8 cellular contexts compared by ENCODE assay signal in genomic region chr7:32942783-32943653, GRCh38. TPM values are rescaled to one million over a fixed set of nuclear protein-coding genes. Genes with fewer than 3 reads are reported as not detected.
A peak's percentile ranks its signal among the peaks of the same experiment; 100 is the strongest.
DNase-seq lines count a peak whose midpoint lies in the region; ATAC-seq and TF ChIP-seq lines count a peak whose summit lies in the region.

No MANE protein-coding gene starts in this region.

- H3K36me3 ChIP-seq in PC-9 (ENCODE audit: low read depth) = no peaks in the 10 kb centered on the region; the same call in 1 of the 2 replicates

- H3K4me1 Mint-ChIP-seq in naive B cell = peaks cover 19 to 30% (median 23%) of the 10 kb centered on the region in 3 donors
- peaks cover 13 to 33% of the 10 kb centered on the region in 2 donors for H3K4me1 Mint-ChIP-seq in stimulated activated naive B cell treated with anti-CD40 and anti-IgM and Interleukin-4, amounts not matched to agents 10 μg/mL and 1 μg/mL and 100 μg/mL, for 72 hours

- peaks cover 7% of the 10 kb centered on the region for H3K9me3 ChIP-seq in PC-9 (ENCODE audit: insufficient read depth, low read depth)

- peak overlapping the region; percentile 88 for H3K4me2 ChIP-seq in PC-9

- H3K27me3 Mint-ChIP-seq in naive B cell = peaks cover 0 to 4% (median 0%) of the 10 kb centered on the region in 3 donors
- peaks cover 0 to 4% of the 10 kb centered on the region in 2 donors for H3K27me3 Mint-ChIP-seq in stimulated activated naive B cell treated with anti-CD40 and anti-IgM and Interleukin-4, amounts not matched to agents 10 μg/mL and 1 μg/mL and 100 μg/mL, for 72 hours

- BruUV-seq in PC-9 (replicated peaks; lab: Mats Ljungman, UMichigan) = no TSS peak

- peak overlapping the region; percentile 74 to 100 (median 98) for H3K4me3 Mint-ChIP-seq in naive B cell
- peak overlapping the region; percentile 95 to 99 for H3K4me3 Mint-ChIP-seq in stimulated activated naive B cell treated with anti-CD40 and anti-IgM and Interleukin-4, amounts not matched to agents 10 μg/mL and 1 μg/mL and 100 μg/mL, for 72 hours

- H3K27ac Mint-ChIP-seq in naive B cell = peak overlapping the region in 2 of 6 donors; percentile 21 to 78
- peak overlapping the region; percentile 47 for H3K27ac Mint-ChIP-seq in stimulated activated naive B cell treated with anti-CD40 and anti-IgM and Interleukin-4, amounts not matched to agents 10 μg/mL and 1 μg/mL and 100 μg/mL, for 72 hours

- peak; percentile 86 for ATAC-seq in GM21390 (IDR thresholded peaks at IDR 0.05; ENCODE audit: unreplicated experiment)
- ATAC-seq in naive B cell (ENCODE audit: low read depth in 2 of 2) = peak; percentile 77 to 80
- ATAC-seq in stimulated activated naive B cell treated with anti-CD40 and anti-IgM and Interleukin-4, amounts not matched to agents 10 μg/mL and 1 μg/mL and 100 μg/mL, for 72 hours (replicated peaks) = peak; percentile 87 to 90

- peaks cover under 1 to 15% (median 9%) of the 10 kb centered on the region in 7 donors for H3K9me3 Mint-ChIP-seq in naive B cell
- H3K9me3 Mint-ChIP-seq in stimulated activated naive B cell treated with anti-CD40 and anti-IgM and Interleukin-4, amounts not matched to agents 10 μg/mL and 1 μg/mL and 100 μg/mL, for 72 hours = peaks cover under 1 to 4% of the 10 kb centered on the region in 2 donors

- H3K9me2 ChIP-seq in PC-9 (ENCODE audit: insufficient read depth) = no peaks in the 10 kb centered on the region

- no peaks in the 10 kb centered on the region for H3K27me3 ChIP-seq in PC-9 (ENCODE audit: insufficient read depth, low read depth)

- peaks cover 29% of the 10 kb centered on the region for H3K79me2 ChIP-seq in PC-9 (ENCODE audit: low read depth)

- POLR2A ChIA-PET in PC-9 (lab: Charles Lee; ENCODE audit: unreplicated experiment) = interaction anchor here (1.0 kb wide), 1 partner anchor 14 kb away, joined by 9 read pairs; the partner anchor contains the start of gene FKBP9

- intact Hi-C loops in PC-9 (cut with micrococcal nuclease; ENCODE audit: unreplicated experiment) = loop anchor here (1.0 to 10.0 kb wide), 7 partner anchors 14 to 448 kb away; partner anchors contain the start of genes AVL9, FKBP9, LSM5 and NT5C3A

- H3K36me3 Mint-ChIP-seq in naive B cell = peaks cover 0 to 4% of the 10 kb centered on the region in 2 donors
- peaks cover 7 to 12% of the 10 kb centered on the region in 2 donors for H3K36me3 Mint-ChIP-seq in stimulated activated naive B cell treated with anti-CD40 and anti-IgM and Interleukin-4, amounts not matched to agents 10 μg/mL and 1 μg/mL and 100 μg/mL, for 72 hours

- peaks cover 10% of the 10 kb centered on the region for H3K4me1 ChIP-seq in PC-9 (replicated peaks; ENCODE audit: insufficient read depth)

- peak overlapping the region; percentile 78 for H3K4me3 ChIP-seq in PC-9

- CTCF ChIA-PET in PC-9 (lab: Charles Lee) = interaction anchor here (0.5 to 1.4 kb wide), 4 partner anchors 24 to 107 kb away, joined by 4 to 6 read pairs (median 4); no protein-coding TSS in a partner anchor

- peaks cover 5% of the 10 kb centered on the region; the same call in 1 of the 2 replicates for H4K20me1 ChIP-seq in PC-9 (ENCODE audit: insufficient read depth)

- TF ChIP-seq CTCF in PC-9 (conservative IDR thresholded peaks at IDR 0.05) = peak; percentile 52; the same call in 1 of the 2 replicates

- peak overlapping the region; percentile 96 for H2AFZ ChIP-seq in PC-9

- DNase-seq in DMS 273 treated with DMSO at 0.1 percent for 48 hours (lab: John Stamatoyannopoulos, UW) (peak; percentile 53), HT1080 (ENCODE audit: low read depth) (peak; percentile 75), PC-9 (peak; percentile 71 to 87), activated T-helper 1 cell treated with Interleukin-2 at 50 U/mL for 16 hours (ENCODE audit: low read depth) (peak; percentile 56), fibroblast of gingiva (ENCODE audit: low read depth) (peak; percentile 71), naive B cell (peak; percentile 67)
- peak; percentile 60 for DNase-seq in stimulated activated naive B cell treated with anti-CD40 and anti-IgM and Interleukin-4, amounts not matched to agents 10 μg/mL and 1 μg/mL and 100 μg/mL, for 72 hours

- peaks cover 22% of the 10 kb centered on the region for H3F3A ChIP-seq in PC-9 (ENCODE audit: insufficient read depth, low read depth)

- H3K27ac ChIP-seq in PC-9 = peak overlapping the region; percentile 16; the same call in 1 of the 2 replicates

RNA-seq across cellular contexts. Expression of gene FKBP9, which starts 14.2 kb away (rescaled TPM):
- 43.4 and 47.6 TPM in 2 replicates for total RNA-seq in HT1080 (2014; rRNA removed; shearing (Covaris generic))
- polyA plus RNA-seq in HT1080 (2015; cell fraction: cytosol; rRNA removed) = 91.7 and 96.3 TPM in 2 replicates
- polyA plus RNA-seq in HT1080 (2015; cell fraction: nucleus; rRNA removed) = 120 and 122 TPM in 2 replicates
- 155 and 160 TPM in 2 replicates for total RNA-seq in PC-9 (2021)
- under 1 TPM in 5 of 6 donors, not detected in 1; 0.44 to 1.00 (median 0.71) TPM for polyA plus RNA-seq in naive B cell (ENCODE audit: low read depth in 6 of 6)

RNA-seq across cellular contexts. Expression of gene KBTBD2, which starts 51.5 kb away (rescaled TPM):
- total RNA-seq in HT1080 (2014; rRNA removed; shearing (Covaris generic)) = 28.0 and 32.9 TPM in 2 replicates
- 26.0 and 33.6 TPM in 2 replicates for polyA plus RNA-seq in HT1080 (2015; cell fraction: cytosol; rRNA removed)
- 37.5 and 37.6 TPM in 2 replicates for polyA plus RNA-seq in HT1080 (2015; cell fraction: nucleus; rRNA removed)
- 49.1 and 56.7 TPM in 2 replicates for total RNA-seq in PC-9 (2021)
- 100 to 1,000 TPM in 1 of 6 donors, 10 to 100 TPM in 5; 29.8 to 112 (median 53.0) TPM for polyA plus RNA-seq in naive B cell (ENCODE audit: low read depth in 6 of 6)

Comparison
In these comparisons a context has a peak if more than half of its experiments do, and no peak if none do; other contexts are left out.
1. Peak in every context shown above with its lines: DNase-seq, ATAC-seq, H3K4me3 ChIP-seq and H3K27ac ChIP-seq.